Comparison of ENCODE assay signal across 1 cellular context in genomic region chr1:54950361-54951163, GRCh38.
TF ChIP-seq lines count a peak whose summit lies in the region.

No MANE protein-coding gene starts in this region.

TF ChIP-seq in HepG2, 621 proteins besides CTCF, POLR2A, EP300 and RAD21 (continued from another document and continues in another):
- TF ChIP-seq LRRFIP1 (CRISPR knock-in tag; conservative IDR thresholded peaks at IDR 0.05) (no peak), ZNF703 (CRISPR knock-in tag; IDR thresholded peaks at IDR 0.05; ENCODE audit: borderline replicate concordance) (no peak), ZFP36L1 (CRISPR knock-in tag; IDR thresholded peaks at IDR 0.05) (peak; percentile 81; the same call in 1 of the 2 replicates), KAT8 (CRISPR knock-in tag; IDR thresholded peaks at IDR 0.05) (peak; percentile 75), ZNF619 (CRISPR knock-in tag; IDR thresholded peaks at IDR 0.05) (peak; percentile 65; the same call in 1 of the 2 replicates), KLF12 (CRISPR knock-in tag; IDR thresholded peaks at IDR 0.05; ENCODE audit: borderline replicate concordance) (no peak), ZEB1 (IDR thresholded peaks at IDR 0.05; ENCODE audit: insufficient replicate concordance, low read depth) (no peak), ZNF367 (CRISPR knock-in tag; IDR thresholded peaks at IDR 0.05; ENCODE audit: borderline replicate concordance) (no peak), ZNF124 (CRISPR knock-in tag; IDR thresholded peaks at IDR 0.05) (no peak), SAFB2 (CRISPR knock-in tag; IDR thresholded peaks at IDR 0.05; ENCODE audit: borderline replicate concordance, low read depth) (peak; percentile 61; the same call in 1 of the 2 replicates), ZNF747 (CRISPR knock-in tag; IDR thresholded peaks at IDR 0.05; ENCODE audit: borderline replicate concordance) (no peak; the same call in 1 of the 2 replicates), JUNB (CRISPR knock-in tag; IDR thresholded peaks at IDR 0.05; ENCODE audit: borderline replicate concordance) (no peak), MIER2 (CRISPR knock-in tag; IDR thresholded peaks at IDR 0.05) (0 out of 2 replicates have a peak, but pooled peaks have one; percentile 50), TERF1 (CRISPR knock-in tag; IDR thresholded peaks at IDR 0.05) (0 out of 2 replicates have a peak, but pooled peaks have one; percentile 57), FOXO4 (CRISPR knock-in tag; conservative IDR thresholded peaks at IDR 0.05) (no peak), CBX5 (CRISPR knock-in tag; IDR thresholded peaks at IDR 0.05; ENCODE audit: borderline replicate concordance) (no peak), TEAD2 (CRISPR knock-in tag; IDR thresholded peaks at IDR 0.05) (no peak), ZNF710 (CRISPR knock-in tag; IDR thresholded peaks at IDR 0.05; ENCODE audit: borderline replicate concordance) (no peak), ZNF263 (CRISPR knock-in tag; IDR thresholded peaks at IDR 0.05) (peak; percentile 86), ZNF776 (CRISPR knock-in tag; IDR thresholded peaks at IDR 0.05) (no peak), SOX6 (IDR thresholded peaks at IDR 0.05) (no peak), SOX6 (CRISPR knock-in tag; IDR thresholded peaks at IDR 0.05) (peak; percentile 56), NKX3-1 (CRISPR knock-in tag; IDR thresholded peaks at IDR 0.05) (no peak), ZMYM3 (CRISPR knock-in tag; IDR thresholded peaks at IDR 0.05) (peak; percentile 59; the same call in 1 of the 2 replicates), ZNF326 (CRISPR knock-in tag; IDR thresholded peaks at IDR 0.05; ENCODE audit: borderline replicate concordance) (no peak), TBX2 (CRISPR knock-in tag; IDR thresholded peaks at IDR 0.05; ENCODE audit: borderline replicate concordance) (peak; percentile 29; the same call in 1 of the 2 replicates), NFKB2 (CRISPR knock-in tag; IDR thresholded peaks at IDR 0.05; ENCODE audit: borderline replicate concordance) (no peak), MXD4 (CRISPR knock-in tag; IDR thresholded peaks at IDR 0.05) (0 out of 2 replicates have a peak, but pooled peaks have one; percentile 27), WIZ (CRISPR knock-in tag; IDR thresholded peaks at IDR 0.05) (0 out of 2 replicates have a peak, but pooled peaks have one; percentile 37), ZHX1 (CRISPR knock-in tag; IDR thresholded peaks at IDR 0.05; ENCODE audit: low read depth) (peak; percentile 46; the same call in 1 of the 2 replicates), ZNF724P (CRISPR knock-in tag; IDR thresholded peaks at IDR 0.05; ENCODE audit: borderline replicate concordance) (no peak), ZNF816 (CRISPR knock-in tag; IDR thresholded peaks at IDR 0.05; ENCODE audit: borderline replicate concordance) (0 out of 2 replicates have a peak, but pooled peaks have one; percentile 39), CHD4 (IDR thresholded peaks at IDR 0.05; ENCODE audit: borderline replicate concordance, low read length) (no peak), ZNF772 (CRISPR knock-in tag; IDR thresholded peaks at IDR 0.05) (no peak), PHF21A (CRISPR knock-in tag; IDR thresholded peaks at IDR 0.05) (no peak), ZFP37 (CRISPR knock-in tag; IDR thresholded peaks at IDR 0.05; ENCODE audit: borderline replicate concordance) (no peak), ZNF468 (CRISPR knock-in tag; IDR thresholded peaks at IDR 0.05) (0 out of 2 replicates have a peak, but pooled peaks have one; percentile 28), ZNF605 (CRISPR knock-in tag; IDR thresholded peaks at IDR 0.05) (peak; percentile 80), RARA (CRISPR knock-in tag; IDR thresholded peaks at IDR 0.05) (0 out of 2 replicates have a peak, but pooled peaks have one; percentile 27), ZNF629 (CRISPR knock-in tag; conservative IDR thresholded peaks at IDR 0.05) (peak; percentile 37; the same call in 1 of the 2 replicates), PHF8 (CRISPR knock-in tag; IDR thresholded peaks at IDR 0.05) (no peak), ZNF530 (CRISPR knock-in tag; IDR thresholded peaks at IDR 0.05; ENCODE audit: low read depth) (no peak), ZNF557 (CRISPR knock-in tag; IDR thresholded peaks at IDR 0.05) (0 out of 2 replicates have a peak, but pooled peaks have one; percentile 56), ZNF580 (CRISPR knock-in tag; IDR thresholded peaks at IDR 0.05; ENCODE audit: borderline replicate concordance, low read depth) (0 out of 2 replicates have a peak, but pooled peaks have one; percentile 22), ZNF121 (CRISPR knock-in tag; IDR thresholded peaks at IDR 0.05) (no peak), ZNF260 (CRISPR knock-in tag; IDR thresholded peaks at IDR 0.05; ENCODE audit: borderline replicate concordance, low read depth) (no peak), NRL (CRISPR knock-in tag; IDR thresholded peaks at IDR 0.05; ENCODE audit: borderline replicate concordance) (0 out of 2 replicates have a peak, but pooled peaks have one; percentile 12), ZNF430 (CRISPR knock-in tag; IDR thresholded peaks at IDR 0.05) (0 out of 2 replicates have a peak, but pooled peaks have one; percentile 40), ZNF567 (CRISPR knock-in tag; IDR thresholded peaks at IDR 0.05; ENCODE audit: borderline replicate concordance) (no peak), ZGPAT (CRISPR knock-in tag; IDR thresholded peaks at IDR 0.05) (0 out of 2 replicates have a peak, but pooled peaks have one; percentile 45), YEATS2 (CRISPR knock-in tag; IDR thresholded peaks at IDR 0.05; ENCODE audit: borderline replicate concordance) (0 out of 2 replicates have a peak, but pooled peaks have one; percentile 30), POLR2AphosphoS5 (IDR thresholded peaks at IDR 0.05; ENCODE audit: low read depth, low read length) (no peak), JARID2 (CRISPR knock-in tag; IDR thresholded peaks at IDR 0.05; ENCODE audit: insufficient replicate concordance) (no peak), SMAD3 (CRISPR knock-in tag; IDR thresholded peaks at IDR 0.05) (0 out of 2 replicates have a peak, but pooled peaks have one; percentile 37), HMGXB3 (CRISPR knock-in tag; IDR thresholded peaks at IDR 0.05; ENCODE audit: borderline replicate concordance) (peak; percentile 21; the same call in 1 of the 2 replicates)
